Comparison of ENCODE assay signal across 26 cellular contexts in the genomic region with DNA sequence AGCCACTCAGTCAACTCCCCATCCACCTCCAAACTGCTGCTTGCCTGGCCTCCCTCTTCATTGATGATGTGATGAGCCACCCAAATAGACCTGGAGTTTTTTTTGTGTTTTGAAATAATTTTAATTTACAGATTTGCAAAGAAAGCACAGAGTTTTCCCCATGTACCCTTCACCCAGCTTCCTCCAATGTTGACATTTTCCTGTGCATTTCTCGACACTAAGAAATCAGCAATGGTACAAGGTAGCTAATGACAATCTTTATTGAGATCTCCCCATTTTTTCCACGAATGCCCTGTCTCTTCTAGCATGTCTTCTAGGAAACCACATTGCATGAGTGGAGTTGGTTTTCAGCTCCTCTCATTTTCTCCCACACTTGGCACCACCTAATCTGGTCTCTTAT. TPM values are rescaled to one million over a fixed set of nuclear protein-coding genes. Genes with fewer than 3 reads are reported as not detected.
"Had no signal": no experiment of that assay in that cellular context is flagged by ENCODE, and none has a peak within 500 bp of the region (broad histone marks: within the 10 kb centered on the region; RNA-seq: fewer than 3 reads in every experiment).

No MANE protein-coding gene starts in this region.

- DNase-seq: colonic mucosa; cortex of kidney; dermis blood vessel endothelial cell; dorsolateral prefrontal cortex; effector CD4-positive, alpha-beta T cell; effector CD8-positive, alpha-beta T cell; effector memory CD4-positive, alpha-beta T cell; effector memory CD8-positive, alpha-beta T cell; endodermal cell; erythroblast; esophagus squamous epithelium; foreskin fibroblast; foreskin keratinocyte; foreskin melanocyte; gastrocnemius medialis; glutamatergic neuron; head of caudate nucleus; heart left ventricle; heart right ventricle had no signal

- H3K4me1 ChIP-seq: gastroesophageal sphincter had no signal

- H3K4me3 ChIP-seq: colonic mucosa, coronary artery, dorsolateral prefrontal cortex, esophagus muscularis mucosa, esophagus squamous epithelium, gastrocnemius medialis, gastroesophageal sphincter, heart left ventricle, heart right ventricle had no signal

- H3K27ac ChIP-seq: colonic mucosa, coronary artery, dorsolateral prefrontal cortex, epithelial cell of prostate, esophagus muscularis mucosa, esophagus squamous epithelium, foreskin keratinocyte, gastrocnemius medialis, gastroesophageal sphincter had no signal

- H3K9me3 ChIP-seq: colonic mucosa, esophagus muscularis mucosa, esophagus squamous epithelium, gastrocnemius medialis, gastroesophageal sphincter, heart left ventricle, heart right ventricle had no signal

- H3K36me3 ChIP-seq: colonic mucosa, esophagus muscularis mucosa, esophagus squamous epithelium, gastrocnemius medialis, gastroesophageal sphincter, heart left ventricle, heart right ventricle had no signal

- H3K27me3 ChIP-seq: colonic mucosa, dorsolateral prefrontal cortex, esophagus muscularis mucosa, esophagus squamous epithelium, foreskin keratinocyte, gastrocnemius medialis, gastroesophageal sphincter, heart left ventricle, heart right ventricle had no signal

RNA-seq across cellular contexts. Expression of gene PPP1R14C, which starts 30.1 kb away (rescaled TPM):
- total RNA-seq: dermis blood vessel endothelial cell, dermis microvascular lymphatic vessel endothelial cell, endothelial cell of umbilical vein, fibroblast of villous mesenchyme had no signal
